In the genomic region with DNA sequence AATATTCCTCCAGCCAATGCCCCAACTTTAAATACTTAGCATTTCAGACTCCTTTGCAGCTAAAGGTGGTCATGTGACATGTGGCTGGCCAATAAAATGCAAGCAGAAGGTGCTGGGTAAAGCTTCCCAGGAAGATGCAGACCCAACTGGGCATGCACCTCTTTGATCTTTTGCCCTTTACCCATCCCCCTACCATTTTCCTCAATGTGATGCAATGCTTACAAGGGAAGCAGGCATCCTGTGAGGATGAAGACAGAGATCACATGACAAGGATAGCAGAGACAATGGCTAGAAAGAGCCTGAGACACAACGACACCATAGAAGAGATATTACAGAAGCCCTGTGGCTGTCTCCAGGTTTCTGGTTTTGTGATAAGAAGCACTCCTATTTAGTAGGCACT, we compare ENCODE assay signal across 33 cellular contexts. TPM values are rescaled to one million over a fixed set of nuclear protein-coding genes. Genes with fewer than 3 reads are reported as not detected.
"Had no signal": no experiment of that assay in that cellular context is flagged by ENCODE, and none has a peak within 500 bp of the region (broad histone marks: within the 10 kb centered on the region; RNA-seq: fewer than 3 reads in every experiment).

No MANE protein-coding gene starts in this region.

- H3K27me3 ChIP-seq: adrenal gland had no signal

- H3K9me3 Mint-ChIP-seq: activated CD4-positive, alpha-beta T cell treated with anti-CD3 and anti-CD28 coated beads, Interleukin-2, amount 10 ng/mL, durations not matched to agents 7 days and 5 days; activated naive CD4-positive, alpha-beta T cell treated with anti-CD3 and anti-CD28 coated beads, Interleukin-2, amount 50 U/mL, for 72 hours; activated T-cell treated with anti-CD3 and anti-CD28 coated beads, Interleukin-2, amount 50 U/mL, for 24 hours had no signal

- DNase-seq: activated CD4-positive, alpha-beta T cell treated with anti-CD3 and anti-CD28 coated beads for 36 hours; activated CD4-positive, alpha-beta T cell treated with anti-CD3 and anti-CD28 coated beads, Interleukin-2, amount 10 ng/mL, durations not matched to agents 7 days and 5 days; activated CD4-positive, alpha-beta T cell treated with anti-CD3 and anti-CD28 coated beads, Interleukin-2, amount 50 U/mL, for 48 hours; activated CD8-positive, alpha-beta T cell treated with anti-CD3 and anti-CD28 coated beads, Interleukin-2, amount 10 ng/mL, durations not matched to agents 7 days and 5 days; activated gamma-delta T cell treated with Interleukin-2 at 50 U/mL for 16 hours; activated naive CD4-positive, alpha-beta T cell treated with anti-CD3 and anti-CD28 coated beads for 36 hours; activated T-cell treated with anti-CD3 and anti-CD28 coated beads, Interleukin-2, amount 50 U/mL, for 24 hours; adrenal gland; body of pancreas; caudate nucleus; cerebellar nuclear complex; Karpas-422; NCI-H1105 treated with DMSO at 0.1 percent for 48 hours; NCI-H1436; NCI-H1694; NCI-H1930; NCI-H2081 treated with DMSO at 0.1 percent for 48 hours; NCI-H226; NCI-H446 treated with DMSO at 0.1 percent for 48 hours; NCI-H524; NK-92 treated with Interleukin-12 subunit alpha and Interleukin-12 subunit beta, amount 100 ng/mL, for 24 hours; PC-9; SIG-M5; SW 1271; T-helper 1 cell; T1000; WERI-Rb-1 had no signal

- H3K27ac ChIP-seq: adrenal gland, body of pancreas, PC-9, RWPE1, WERI-Rb-1 had no signal

- H3K4me3 ChIP-seq: adrenal gland, body of pancreas, PC-9 had no signal

- ATAC-seq: activated CD4-positive, alpha-beta T cell treated with anti-CD3 and anti-CD28 coated beads for 36 hours; activated CD8-positive, alpha-beta T cell treated with anti-CD3 and anti-CD28 coated beads, Interleukin-2, amount 10 ng/mL, durations not matched to agents 7 days and 5 days; activated naive CD4-positive, alpha-beta T cell treated with anti-CD3 and anti-CD28 coated beads, Interleukin-2, amount 50 U/mL, for 72 hours; body of pancreas; Right ventricle myocardium inferior had no signal

- H3K4me3 Mint-ChIP-seq: activated CD4-positive, alpha-beta T cell treated with anti-CD3 and anti-CD28 coated beads for 36 hours; activated CD4-positive, alpha-beta T cell treated with anti-CD3 and anti-CD28 coated beads, Interleukin-2, amount 10 ng/mL, durations not matched to agents 7 days and 5 days; activated CD8-positive, alpha-beta T cell treated with anti-CD3 and anti-CD28 coated beads, Interleukin-2, amount 10 ng/mL, durations not matched to agents 7 days and 5 days; activated naive CD4-positive, alpha-beta T cell treated with anti-CD3 and anti-CD28 coated beads for 36 hours; activated T-cell treated with anti-CD3 and anti-CD28 coated beads, Interleukin-2, amount 50 U/mL, for 24 hours had no signal

- H3K4me2 ChIP-seq: PC-9 had no signal

- H3K9me3 ChIP-seq: adrenal gland, body of pancreas had no signal

- H3K36me3 ChIP-seq: adrenal gland, WERI-Rb-1 had no signal

- FAIRE-seq: astrocyte, bronchial epithelial cell, RCC 7860 had no signal

- H2AFZ ChIP-seq: PC-9 had no signal

- H3K27ac Mint-ChIP-seq: activated CD4-positive, alpha-beta T cell treated with anti-CD3 and anti-CD28 coated beads for 36 hours; activated CD4-positive, alpha-beta T cell treated with anti-CD3 and anti-CD28 coated beads, Interleukin-2, amount 10 ng/mL, durations not matched to agents 7 days and 5 days; activated CD8-positive, alpha-beta T cell treated with anti-CD3 and anti-CD28 coated beads, Interleukin-2, amount 10 ng/mL, durations not matched to agents 7 days and 5 days; activated naive CD4-positive, alpha-beta T cell treated with anti-CD3 and anti-CD28 coated beads for 36 hours; activated naive CD4-positive, alpha-beta T cell treated with anti-CD3 and anti-CD28 coated beads, Interleukin-2, amount 50 U/mL, for 72 hours; activated T-cell treated with anti-CD3 and anti-CD28 coated beads, Interleukin-2, amount 50 U/mL, for 24 hours had no signal

RNA-seq across cellular contexts. Expression of gene WASF3, which starts 2.1 kb away (rescaled TPM):
- total RNA-seq: activated CD8-positive, alpha-beta T cell treated with anti-CD3 and anti-CD28 coated beads, Interleukin-2, amount 10 ng/mL, durations not matched to agents 7 days and 5 days; activated naive CD4-positive, alpha-beta T cell treated with anti-CD3 and anti-CD28 coated beads for 36 hours had no signal
